Comparison of ENCODE assay signal across 1 cellular context in genomic region chr20:50929299-50930138, GRCh38.
TF ChIP-seq lines count a peak whose summit lies in the region.

No MANE protein-coding gene starts in this region.

TF ChIP-seq in HepG2, 621 proteins besides CTCF, POLR2A, EP300 and RAD21 (continued from another document and continues in another):
- TF ChIP-seq, protein P1, sequence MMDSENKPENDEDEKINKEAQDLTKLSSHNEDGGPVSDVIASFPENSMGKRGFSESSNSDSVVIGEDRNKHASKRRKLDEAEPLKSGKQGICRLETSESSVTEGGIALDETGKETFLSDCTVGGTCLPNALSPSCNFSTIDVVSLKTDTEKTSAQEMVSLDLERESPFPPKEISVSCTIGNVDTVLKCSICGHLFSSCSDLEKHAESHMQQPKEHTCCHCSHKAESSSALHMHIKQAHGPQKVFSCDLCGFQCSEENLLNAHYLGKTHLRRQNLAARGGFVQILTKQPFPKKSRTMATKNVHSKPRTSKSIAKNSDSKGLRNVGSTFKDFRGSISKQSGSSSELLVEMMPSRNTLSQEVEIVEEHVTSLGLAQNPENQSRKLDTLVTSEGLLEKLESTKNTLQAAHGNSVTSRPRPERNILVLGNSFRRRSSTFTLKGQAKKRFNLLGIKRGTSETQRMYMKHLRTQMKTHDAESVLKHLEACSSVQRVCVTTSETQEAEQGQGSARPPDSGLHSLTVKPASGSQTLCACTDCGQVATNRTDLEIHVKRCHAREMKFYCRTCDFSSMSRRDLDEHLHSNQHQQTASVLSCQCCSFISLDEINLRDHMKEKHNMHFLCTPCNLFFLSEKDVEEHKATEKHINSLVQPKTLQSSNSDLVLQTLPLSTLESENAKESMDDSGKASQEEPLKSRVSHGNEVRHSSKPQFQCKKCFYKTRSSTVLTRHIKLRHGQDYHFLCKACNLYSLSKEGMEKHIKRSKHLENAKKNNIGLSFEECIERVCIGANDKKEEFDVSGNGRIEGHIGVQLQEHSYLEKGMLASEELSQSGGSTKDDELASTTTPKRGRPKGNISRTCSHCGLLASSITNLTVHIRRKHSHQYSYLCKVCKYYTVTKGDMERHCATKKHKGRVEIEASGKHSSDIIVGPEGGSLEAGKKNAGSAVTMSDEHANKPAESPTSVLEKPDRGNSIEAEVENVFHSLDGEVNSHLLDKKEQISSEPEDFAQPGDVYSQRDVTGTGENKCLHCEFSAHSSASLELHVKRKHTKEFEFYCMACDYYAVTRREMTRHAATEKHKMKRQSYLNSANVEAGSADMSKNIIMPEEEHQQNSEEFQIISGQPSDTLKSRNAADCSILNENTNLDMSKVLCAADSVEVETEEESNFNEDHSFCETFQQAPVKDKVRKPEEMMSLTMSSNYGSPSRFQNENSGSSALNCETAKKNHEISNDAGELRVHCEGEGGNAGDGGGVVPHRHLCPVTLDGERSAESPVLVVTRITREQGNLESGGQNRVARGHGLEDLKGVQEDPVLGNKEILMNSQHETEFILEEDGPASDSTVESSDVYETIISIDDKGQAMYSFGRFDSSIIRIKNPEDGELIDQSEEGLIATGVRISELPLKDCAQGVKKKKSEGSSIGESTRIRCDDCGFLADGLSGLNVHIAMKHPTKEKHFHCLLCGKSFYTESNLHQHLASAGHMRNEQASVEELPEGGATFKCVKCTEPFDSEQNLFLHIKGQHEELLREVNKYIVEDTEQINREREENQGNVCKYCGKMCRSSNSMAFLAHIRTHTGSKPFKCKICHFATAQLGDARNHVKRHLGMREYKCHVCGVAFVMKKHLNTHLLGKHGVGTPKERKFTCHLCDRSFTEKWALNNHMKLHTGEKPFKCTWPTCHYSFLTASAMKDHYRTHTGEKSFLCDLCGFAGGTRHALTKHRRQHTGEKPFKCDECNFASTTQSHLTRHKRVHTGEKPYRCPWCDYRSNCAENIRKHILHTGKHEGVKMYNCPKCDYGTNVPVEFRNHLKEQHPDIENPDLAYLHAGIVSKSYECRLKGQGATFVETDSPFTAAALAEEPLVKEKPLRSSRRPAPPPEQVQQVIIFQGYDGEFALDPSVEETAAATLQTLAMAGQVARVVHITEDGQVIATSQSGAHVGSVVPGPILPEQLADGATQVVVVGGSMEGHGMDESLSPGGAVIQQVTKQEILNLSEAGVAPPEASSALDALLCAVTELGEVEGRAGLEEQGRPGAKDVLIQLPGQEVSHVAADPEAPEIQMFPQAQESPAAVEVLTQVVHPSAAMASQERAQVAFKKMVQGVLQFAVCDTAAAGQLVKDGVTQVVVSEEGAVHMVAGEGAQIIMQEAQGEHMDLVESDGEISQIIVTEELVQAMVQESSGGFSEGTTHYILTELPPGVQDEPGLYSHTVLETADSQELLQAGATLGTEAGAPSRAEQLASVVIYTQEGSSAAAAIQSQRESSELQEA (CRISPR knock-in tag; IDR thresholded peaks at IDR 0.05; ENCODE audit: not compliant biosample characterization): peak; percentile 50
- TF ChIP-seq ZNF557 (CRISPR knock-in tag; IDR thresholded peaks at IDR 0.05) (no peak), SMAD1 (CRISPR knock-in tag; IDR thresholded peaks at IDR 0.05; ENCODE audit: borderline replicate concordance, low read depth) (no peak; the same call in 1 of the 2 replicates), CHCHD3 (CRISPR knock-in tag; IDR thresholded peaks at IDR 0.05) (no peak), ZNF30 (CRISPR knock-in tag; IDR thresholded peaks at IDR 0.05) (no peak), SOX13 (IDR thresholded peaks at IDR 0.05) (no peak), SOX13 (CRISPR knock-in tag; conservative IDR thresholded peaks at IDR 0.05 in 1 of 2, IDR thresholded peaks at IDR 0.05 in 1 of 2) (peak in 1 of 2 experiments; percentile 75; a peak in 1 of 4 replicates), GZF1 (CRISPR knock-in tag; IDR thresholded peaks at IDR 0.05) (peak; percentile 93), HDAC1 (CRISPR knock-in tag; IDR thresholded peaks at IDR 0.05) (peak; percentile 73; the same call in 1 of the 2 replicates), SAP130 (CRISPR knock-in tag; IDR thresholded peaks at IDR 0.05; ENCODE audit: low read depth) (peak; percentile 95), KLF12 (CRISPR knock-in tag; IDR thresholded peaks at IDR 0.05; ENCODE audit: borderline replicate concordance) (no peak), TOPORS (CRISPR knock-in tag; IDR thresholded peaks at IDR 0.05) (peak; percentile 64), ZNF10 (CRISPR knock-in tag; IDR thresholded peaks at IDR 0.05; ENCODE audit: borderline replicate concordance, low read depth) (no peak), FOXO1 (CRISPR knock-in tag; IDR thresholded peaks at IDR 0.05) (peak; percentile 82), ATF4 (CRISPR knock-in tag; IDR thresholded peaks at IDR 0.05) (peak in 1 of 2 experiments; percentile 65; a peak in 1 of 4 replicates), MZF1 (CRISPR knock-in tag; IDR thresholded peaks at IDR 0.05; ENCODE audit: borderline replicate concordance) (no peak), ZBTB10 (CRISPR knock-in tag; IDR thresholded peaks at IDR 0.05; ENCODE audit: borderline replicate concordance) (no peak; the same call in 1 of the 2 replicates), CENPBD1 (CRISPR knock-in tag; IDR thresholded peaks at IDR 0.05; ENCODE audit: borderline replicate concordance, low read depth) (no peak), CHD2 (IDR thresholded peaks at IDR 0.05; ENCODE audit: low read depth, low read length) (peak; percentile 85), ZNF260 (CRISPR knock-in tag; IDR thresholded peaks at IDR 0.05; ENCODE audit: borderline replicate concordance, low read depth) (no peak), U2AF1 (optimal IDR thresholded peaks at IDR 0.05; ENCODE audit: low read depth, low read length) (no peak), SRSF1 (optimal IDR thresholded peaks at IDR 0.05; ENCODE audit: low read depth, low read length) (no peak), ZNF225 (CRISPR knock-in tag; IDR thresholded peaks at IDR 0.05) (no peak), ISL2 (CRISPR knock-in tag; IDR thresholded peaks at IDR 0.05) (peak; percentile 67; the same call in 1 of the 2 replicates), ZNF3 (CRISPR knock-in tag; IDR thresholded peaks at IDR 0.05) (0 out of 2 replicates have a peak, but pooled peaks have one; percentile 72), ZNF598 (CRISPR knock-in tag; IDR thresholded peaks at IDR 0.05; ENCODE audit: borderline replicate concordance) (peak; percentile 98), ZBTB38 (CRISPR knock-in tag; IDR thresholded peaks at IDR 0.05) (peak; percentile 89; the same call in 1 of the 2 replicates), ZNF629 (CRISPR knock-in tag; conservative IDR thresholded peaks at IDR 0.05) (peak; percentile 69), TARDBP (CRISPR knock-in tag; IDR thresholded peaks at IDR 0.05) (peak; percentile 98)
- TF ChIP-seq, protein P2, sequence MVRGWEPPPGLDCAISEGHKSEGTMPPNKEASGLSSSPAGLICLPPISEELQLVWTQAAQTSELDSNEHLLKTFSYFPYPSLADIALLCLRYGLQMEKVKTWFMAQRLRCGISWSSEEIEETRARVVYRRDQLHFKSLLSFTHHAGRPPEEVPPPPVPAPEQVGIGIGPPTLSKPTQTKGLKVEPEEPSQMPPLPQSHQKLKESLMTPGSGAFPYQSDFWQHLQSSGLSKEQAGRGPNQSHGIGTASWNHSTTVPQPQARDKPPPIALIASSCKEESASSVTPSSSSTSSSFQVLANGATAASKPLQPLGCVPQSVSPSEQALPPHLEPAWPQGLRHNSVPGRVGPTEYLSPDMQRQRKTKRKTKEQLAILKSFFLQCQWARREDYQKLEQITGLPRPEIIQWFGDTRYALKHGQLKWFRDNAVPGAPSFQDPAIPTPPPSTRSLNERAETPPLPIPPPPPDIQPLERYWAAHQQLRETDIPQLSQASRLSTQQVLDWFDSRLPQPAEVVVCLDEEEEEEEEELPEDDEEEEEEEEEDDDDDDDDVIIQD (CRISPR knock-in tag; IDR thresholded peaks at IDR 0.05; ENCODE audit: low read depth): peak; percentile 98
- TF ChIP-seq, protein P3, sequence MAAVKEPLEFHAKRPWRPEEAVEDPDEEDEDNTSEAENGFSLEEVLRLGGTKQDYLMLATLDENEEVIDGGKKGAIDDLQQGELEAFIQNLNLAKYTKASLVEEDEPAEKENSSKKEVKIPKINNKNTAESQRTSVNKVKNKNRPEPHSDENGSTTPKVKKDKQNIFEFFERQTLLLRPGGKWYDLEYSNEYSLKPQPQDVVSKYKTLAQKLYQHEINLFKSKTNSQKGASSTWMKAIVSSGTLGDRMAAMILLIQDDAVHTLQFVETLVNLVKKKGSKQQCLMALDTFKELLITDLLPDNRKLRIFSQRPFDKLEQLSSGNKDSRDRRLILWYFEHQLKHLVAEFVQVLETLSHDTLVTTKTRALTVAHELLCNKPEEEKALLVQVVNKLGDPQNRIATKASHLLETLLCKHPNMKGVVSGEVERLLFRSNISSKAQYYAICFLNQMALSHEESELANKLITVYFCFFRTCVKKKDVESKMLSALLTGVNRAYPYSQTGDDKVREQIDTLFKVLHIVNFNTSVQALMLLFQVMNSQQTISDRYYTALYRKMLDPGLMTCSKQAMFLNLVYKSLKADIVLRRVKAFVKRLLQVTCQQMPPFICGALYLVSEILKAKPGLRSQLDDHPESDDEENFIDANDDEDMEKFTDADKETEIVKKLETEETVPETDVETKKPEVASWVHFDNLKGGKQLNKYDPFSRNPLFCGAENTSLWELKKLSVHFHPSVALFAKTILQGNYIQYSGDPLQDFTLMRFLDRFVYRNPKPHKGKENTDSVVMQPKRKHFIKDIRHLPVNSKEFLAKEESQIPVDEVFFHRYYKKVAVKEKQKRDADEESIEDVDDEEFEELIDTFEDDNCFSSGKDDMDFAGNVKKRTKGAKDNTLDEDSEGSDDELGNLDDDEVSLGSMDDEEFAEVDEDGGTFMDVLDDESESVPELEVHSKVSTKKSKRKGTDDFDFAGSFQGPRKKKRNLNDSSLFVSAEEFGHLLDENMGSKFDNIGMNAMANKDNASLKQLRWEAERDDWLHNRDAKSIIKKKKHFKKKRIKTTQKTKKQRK (IDR thresholded peaks at IDR 0.05; ENCODE audit: low read length): no peak
- TF ChIP-seq, protein P4, sequence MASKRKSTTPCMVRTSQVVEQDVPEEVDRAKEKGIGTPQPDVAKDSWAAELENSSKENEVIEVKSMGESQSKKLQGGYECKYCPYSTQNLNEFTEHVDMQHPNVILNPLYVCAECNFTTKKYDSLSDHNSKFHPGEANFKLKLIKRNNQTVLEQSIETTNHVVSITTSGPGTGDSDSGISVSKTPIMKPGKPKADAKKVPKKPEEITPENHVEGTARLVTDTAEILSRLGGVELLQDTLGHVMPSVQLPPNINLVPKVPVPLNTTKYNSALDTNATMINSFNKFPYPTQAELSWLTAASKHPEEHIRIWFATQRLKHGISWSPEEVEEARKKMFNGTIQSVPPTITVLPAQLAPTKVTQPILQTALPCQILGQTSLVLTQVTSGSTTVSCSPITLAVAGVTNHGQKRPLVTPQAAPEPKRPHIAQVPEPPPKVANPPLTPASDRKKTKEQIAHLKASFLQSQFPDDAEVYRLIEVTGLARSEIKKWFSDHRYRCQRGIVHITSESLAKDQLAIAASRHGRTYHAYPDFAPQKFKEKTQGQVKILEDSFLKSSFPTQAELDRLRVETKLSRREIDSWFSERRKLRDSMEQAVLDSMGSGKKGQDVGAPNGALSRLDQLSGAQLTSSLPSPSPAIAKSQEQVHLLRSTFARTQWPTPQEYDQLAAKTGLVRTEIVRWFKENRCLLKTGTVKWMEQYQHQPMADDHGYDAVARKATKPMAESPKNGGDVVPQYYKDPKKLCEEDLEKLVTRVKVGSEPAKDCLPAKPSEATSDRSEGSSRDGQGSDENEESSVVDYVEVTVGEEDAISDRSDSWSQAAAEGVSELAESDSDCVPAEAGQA (IDR thresholded peaks at IDR 0.05; ENCODE audit: low read depth): peak; percentile 54; the same call in 1 of the 2 replicates
- TF ChIP-seq, protein P4 (CRISPR knock-in tag; IDR thresholded peaks at IDR 0.05; ENCODE audit: borderline replicate concordance): no peak
